ENCODE assay signal across 21 cellular contexts in genomic region chr6:170056329-170056728, GRCh38.
DNase-seq lines count a peak whose midpoint lies in the region; ATAC-seq, FAIRE-seq and TF ChIP-seq lines count a peak whose summit lies in the region.
"Had no signal": no experiment of that assay in that cellular context is flagged by ENCODE, and none has a peak within 500 bp of the region (broad histone marks: within the 10 kb centered on the region; RNA-seq: fewer than 3 reads in every experiment).

No MANE protein-coding gene starts in this region.

- H3K4me1 ChIP-seq in right lobe of liver (no peaks in the 10 kb centered on the region), HepG2 (ENCODE audit: insufficient read depth, low read length) (no peaks in the 10 kb centered on the region), kidney (ENCODE audit: control insufficient read depth in 1 of 2, insufficient read depth in 1 of 2, low read depth in 1 of 2, low read length in 2 of 2) (no peaks in the 10 kb centered on the region), upper lobe of right lung (no peaks in the 10 kb centered on the region)

- DNase-seq in right lobe of liver (peak in 2 of 3 donors; percentile 14 to 35), HepG2 (ENCODE audit: low spot score) (no peak), kidney (peak; percentile 46), posterior vena cava (ENCODE audit: low spot score) (peak; percentile 78), upper lobe of right lung (peak; percentile 19), MG63 (no peak)
- no peak for DNase-seq in activated CD4-positive, CD25-positive, alpha-beta regulatory T cell (lab: John Stamatoyannopoulos, UW)
- DNase-seq: AML-193; C1 segment of cervical spinal cord; Calu3; CD8-positive, alpha-beta T cell; DMS153; H7; Kasumi-1; NCI-H1417; NCI-H1694 treated with DMSO at 0.1 percent for 48 hours; NCI-H2081 treated with DMSO at 0.1 percent for 48 hours; NCI-H2171 treated with DMSO at 0.1 percent for 48 hours; NCI-H524 treated with DMSO at 0.1 percent for 48 hours had no signal

- ATAC-seq in right lobe of liver: no peak
- no peak for ATAC-seq in HepG2
- ATAC-seq in upper lobe of right lung: no peak
- no peak for ATAC-seq in esophagus mucosa
- ATAC-seq: CD8-positive, alpha-beta T cell had no signal

- TF ChIP-seq CTCF in right lobe of liver (IDR thresholded peaks at IDR 0.05) (no peak), HepG2 (CRISPR knock-in tag; IDR thresholded peaks at IDR 0.05) (no peak), kidney (IDR thresholded peaks at IDR 0.05; ENCODE audit: borderline replicate concordance, extremely low read depth, insufficient read depth) (no peak), upper lobe of right lung (IDR thresholded peaks at IDR 0.05) (no peak)

- no peaks in the 10 kb centered on the region for H4K20me1 ChIP-seq in HepG2 (ENCODE audit: insufficient read depth, low read length)

- H2AFZ ChIP-seq in HepG2 (ENCODE audit: low read length): no peak overlapping the region

- intact Hi-C loops in right lobe of liver (cut with DNase I) (no loop called here), HepG2 (cut with micrococcal nuclease; ENCODE audit: unreplicated experiment) (no loop called here), kidney (cut with DNase I) (no loop called here), posterior vena cava (cut with DNase I) (loop anchor here in 1 of 2 donors (5.0 kb wide), 1 partner anchor 259 kb away; no protein-coding TSS in a partner anchor), upper lobe of right lung (cut with DNase I) (no loop called here)

- in situ Hi-C loops in HepG2 (cut with HindIII; ENCODE audit: extremely low pct_ligation_motif_present, low pct_unique_long_range_greater_than_20kb): no loop called here

- TF ChIP-seq EP300 in HepG2 (IDR thresholded peaks at IDR 0.05; ENCODE audit: low read depth in 2 of 2, low read length in 2 of 2) (no peak), HepG2 (CRISPR knock-in tag; IDR thresholded peaks at IDR 0.05; ENCODE audit: borderline replicate concordance) (no peak)

- FAIRE-seq in HepG2 (lab: Jason Lieb, UNC) (no peak), kidney (lab: Jason Lieb, UNC) (no peak)
- FAIRE-seq: GM12891 had no signal

- H3K79me2 ChIP-seq in HepG2 (ENCODE audit: insufficient read depth, low read length): no peaks in the 10 kb centered on the region

- CTCF ChIA-PET in HepG2 (lab: Yijun Ruan, JAX; ENCODE audit: low intra/inter-chr PET ratio, low total read pairs): no interaction called here

- no peaks in the 10 kb centered on the region for H3K27me3 ChIP-seq in right lobe of liver
- H3K27me3 ChIP-seq in HepG2 (ENCODE audit: control insufficient read depth in 1 of 2, insufficient read depth in 2 of 2, low read length in 2 of 2): peaks cover 15 to 56% of the 10 kb centered on the region in 2 experiments
- no peaks in the 10 kb centered on the region for H3K27me3 ChIP-seq in upper lobe of right lung
- H3K27me3 ChIP-seq in MG63: no peaks in the 10 kb centered on the region

- POLR2A ChIA-PET in HepG2 (lab: Yijun Ruan, JAX): no interaction called here

- H3K9me3 ChIP-seq in right lobe of liver (no peaks in the 10 kb centered on the region), HepG2 (ENCODE audit: low read length) (no peaks in the 10 kb centered on the region), kidney (ENCODE audit: control insufficient read depth in 1 of 2, low read length in 2 of 2) (no peaks in the 10 kb centered on the region), upper lobe of right lung (no peaks in the 10 kb centered on the region), MG63 (no peaks in the 10 kb centered on the region)

- H3K4me3 ChIP-seq in right lobe of liver (no peak overlapping the region), HepG2 (replicated peaks in 1 of 3; ENCODE audit: insufficient read depth in 1 of 3, low read depth in 2 of 3, low read length in 3 of 3) (no peak overlapping the region), kidney (ENCODE audit: low read length in 2 of 2) (no peak overlapping the region), upper lobe of right lung (no peak overlapping the region), MG63 (no peak overlapping the region)

- no peak for TF ChIP-seq RAD21 in HepG2 (CRISPR knock-in tag; IDR thresholded peaks at IDR 0.05)

- no TSS peak for BruUV-seq in HepG2 (replicated peaks; lab: Mats Ljungman, UMichigan)

- H3K36me3 ChIP-seq in right lobe of liver (no peaks in the 10 kb centered on the region), HepG2 (replicated peaks in 1 of 2; ENCODE audit: control insufficient read depth in 1 of 2, insufficient read depth in 2 of 2, low read length in 2 of 2) (no peaks in the 10 kb centered on the region), kidney (ENCODE audit: control insufficient read depth in 1 of 2, insufficient read depth in 2 of 2, low read length in 2 of 2) (no peaks in the 10 kb centered on the region), upper lobe of right lung (no peaks in the 10 kb centered on the region), MG63 (no peaks in the 10 kb centered on the region)

- TF ChIP-seq POLR2A in right lobe of liver (IDR thresholded peaks at IDR 0.05) (no peak), HepG2 (IDR thresholded peaks at IDR 0.05; ENCODE audit: insufficient read depth in 1 of 2, low read depth in 2 of 2, low read length in 2 of 2) (no peak)

- H3K27ac ChIP-seq in right lobe of liver: no peak overlapping the region
- no peak overlapping the region for H3K27ac ChIP-seq in HepG2 (ENCODE audit: extremely low read length, insufficient read depth, low read length)
- H3K27ac ChIP-seq in kidney (ENCODE audit: low read depth in 2 of 2, low read length in 2 of 2): no peak overlapping the region
- no peak overlapping the region for H3K27ac ChIP-seq in upper lobe of right lung

- no peak overlapping the region for H3K9ac ChIP-seq in HepG2 (ENCODE audit: insufficient read depth, low read depth, low read length)
- H3K9ac ChIP-seq in kidney (ENCODE audit: low read length in 2 of 2): no peak overlapping the region

- WGBS in right lobe of liver (ENCODE audit: insufficient coverage, low coverage, low lambda C conversion rate, missing lambda C conversion rate): 75% methylated on average over 6 of the region's 10 CpGs
- WGBS in HepG2 (ENCODE audit: low lambda C conversion rate): 45% methylated on average over 9 of the region's 10 CpGs

- H3K4me2 ChIP-seq in HepG2 (ENCODE audit: low read depth, low read length): no peak overlapping the region

TF ChIP-seq in HepG2, 621 proteins besides CTCF, POLR2A, EP300 and RAD21:
- TF ChIP-seq CBX2 (IDR thresholded peaks at IDR 0.05; ENCODE audit: low read depth, low read length): no peak
- no peak for TF ChIP-seq CBX2 (CRISPR knock-in tag; IDR thresholded peaks at IDR 0.05; ENCODE audit: low read depth)
- no peak for TF ChIP-seq GTF2F1 (IDR thresholded peaks at IDR 0.05; ENCODE audit: low read length)
- TF ChIP-seq SSRP1 (CRISPR knock-in tag; IDR thresholded peaks at IDR 0.05): no peak
- TF ChIP-seq FOXM1 (CRISPR knock-in tag; IDR thresholded peaks at IDR 0.05): no peak

Comparison
In these comparisons a context has a peak if more than half of its experiments do, and no peak if none do; other contexts are left out.
1. DNase-seq: peak in right lobe of liver (2 of 3), kidney (single experiment), posterior vena cava (single experiment) and upper lobe of right lung (single experiment); none in HepG2 (single experiment), activated CD4-positive, CD25-positive, alpha-beta regulatory T cell (0 of 4) and MG63 (single experiment).